In the genomic region with DNA sequence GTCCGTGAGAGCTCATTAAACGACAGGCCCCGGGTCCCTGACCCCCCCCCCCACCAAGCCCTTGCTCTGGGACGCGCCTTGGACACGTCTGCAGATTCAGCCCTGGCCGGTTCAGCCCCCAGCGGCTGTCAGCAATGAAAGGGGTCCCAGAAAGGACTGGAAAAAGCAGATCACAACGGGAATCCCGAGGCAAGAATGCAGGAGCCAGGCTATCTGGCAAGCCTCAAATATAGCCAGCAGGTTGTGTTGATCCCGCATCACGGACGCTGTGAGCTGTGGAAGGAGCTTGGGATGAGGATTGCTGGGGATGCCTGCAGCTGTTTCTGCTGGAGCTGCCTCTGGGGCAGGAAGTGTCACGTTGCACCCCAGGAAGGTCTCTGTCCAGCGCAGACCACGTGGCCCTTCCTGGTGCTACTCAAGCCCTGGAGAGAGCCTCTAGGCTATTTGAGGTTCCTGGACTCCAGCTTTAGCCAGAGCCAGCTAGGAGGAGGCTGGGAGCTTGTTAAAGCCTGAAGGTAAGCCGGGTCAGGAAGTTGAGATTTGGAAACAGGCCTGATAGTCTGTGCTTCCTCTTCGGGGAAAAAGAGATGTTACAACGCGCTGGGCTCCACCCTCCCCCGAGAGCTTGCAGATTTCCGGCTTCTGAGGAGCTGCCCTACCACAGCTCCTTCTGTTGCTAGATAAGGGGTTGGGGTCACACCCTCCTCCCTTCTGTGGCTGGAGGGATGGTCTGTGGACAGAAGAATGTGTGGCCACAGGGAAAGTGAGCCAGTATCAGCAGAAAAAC, we compare ENCODE assay signal across 2 cellular contexts.
TF ChIP-seq lines count a peak whose summit lies in the region.

No MANE protein-coding gene starts in this region.

TF ChIP-seq in WTC11, 78 proteins besides CTCF, POLR2A, EP300 and RAD21 (continued from another document and continues in another):
- TF ChIP-seq, protein P1, sequence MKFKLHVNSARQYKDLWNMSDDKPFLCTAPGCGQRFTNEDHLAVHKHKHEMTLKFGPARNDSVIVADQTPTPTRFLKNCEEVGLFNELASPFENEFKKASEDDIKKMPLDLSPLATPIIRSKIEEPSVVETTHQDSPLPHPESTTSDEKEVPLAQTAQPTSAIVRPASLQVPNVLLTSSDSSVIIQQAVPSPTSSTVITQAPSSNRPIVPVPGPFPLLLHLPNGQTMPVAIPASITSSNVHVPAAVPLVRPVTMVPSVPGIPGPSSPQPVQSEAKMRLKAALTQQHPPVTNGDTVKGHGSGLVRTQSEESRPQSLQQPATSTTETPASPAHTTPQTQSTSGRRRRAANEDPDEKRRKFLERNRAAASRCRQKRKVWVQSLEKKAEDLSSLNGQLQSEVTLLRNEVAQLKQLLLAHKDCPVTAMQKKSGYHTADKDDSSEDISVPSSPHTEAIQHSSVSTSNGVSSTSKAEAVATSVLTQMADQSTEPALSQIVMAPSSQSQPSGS (CRISPR knock-in tag; IDR thresholded peaks at IDR 0.05; ENCODE audit: borderline replicate concordance, low read depth): no peak
- no peak; the same call in 1 of the 2 replicates for TF ChIP-seq FOXK1 (CRISPR knock-in tag; IDR thresholded peaks at IDR 0.05)
- no peak for TF ChIP-seq GABPB1 (CRISPR knock-in tag; IDR thresholded peaks at IDR 0.05)
- no peak for TF ChIP-seq NFATC4 (CRISPR knock-in tag; IDR thresholded peaks at IDR 0.05)
- no peak for TF ChIP-seq NR2C2 (CRISPR knock-in tag; IDR thresholded peaks at IDR 0.05)
- TF ChIP-seq E2F5 (CRISPR knock-in tag; IDR thresholded peaks at IDR 0.05): no peak
- TF ChIP-seq, protein P2, sequence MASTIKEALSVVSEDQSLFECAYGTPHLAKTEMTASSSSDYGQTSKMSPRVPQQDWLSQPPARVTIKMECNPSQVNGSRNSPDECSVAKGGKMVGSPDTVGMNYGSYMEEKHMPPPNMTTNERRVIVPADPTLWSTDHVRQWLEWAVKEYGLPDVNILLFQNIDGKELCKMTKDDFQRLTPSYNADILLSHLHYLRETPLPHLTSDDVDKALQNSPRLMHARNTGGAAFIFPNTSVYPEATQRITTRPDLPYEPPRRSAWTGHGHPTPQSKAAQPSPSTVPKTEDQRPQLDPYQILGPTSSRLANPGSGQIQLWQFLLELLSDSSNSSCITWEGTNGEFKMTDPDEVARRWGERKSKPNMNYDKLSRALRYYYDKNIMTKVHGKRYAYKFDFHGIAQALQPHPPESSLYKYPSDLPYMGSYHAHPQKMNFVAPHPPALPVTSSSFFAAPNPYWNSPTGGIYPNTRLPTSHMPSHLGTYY (CRISPR knock-in tag; IDR thresholded peaks at IDR 0.05): no peak
- TF ChIP-seq RELA (CRISPR knock-in tag; IDR thresholded peaks at IDR 0.05; ENCODE audit: borderline replicate concordance): no peak
- TF ChIP-seq, protein P3, sequence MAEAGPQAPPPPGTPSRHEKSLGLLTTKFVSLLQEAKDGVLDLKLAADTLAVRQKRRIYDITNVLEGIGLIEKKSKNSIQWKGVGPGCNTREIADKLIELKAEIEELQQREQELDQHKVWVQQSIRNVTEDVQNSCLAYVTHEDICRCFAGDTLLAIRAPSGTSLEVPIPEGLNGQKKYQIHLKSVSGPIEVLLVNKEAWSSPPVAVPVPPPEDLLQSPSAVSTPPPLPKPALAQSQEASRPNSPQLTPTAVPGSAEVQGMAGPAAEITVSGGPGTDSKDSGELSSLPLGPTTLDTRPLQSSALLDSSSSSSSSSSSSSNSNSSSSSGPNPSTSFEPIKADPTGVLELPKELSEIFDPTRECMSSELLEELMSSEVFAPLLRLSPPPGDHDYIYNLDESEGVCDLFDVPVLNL (CRISPR knock-in tag; IDR thresholded peaks at IDR 0.05; ENCODE audit: borderline replicate concordance, low read depth): no peak
- peak; percentile 75 for TF ChIP-seq ZBTB21 (CRISPR knock-in tag; IDR thresholded peaks at IDR 0.05; ENCODE audit: borderline replicate concordance)
- TF ChIP-seq IRF2 (CRISPR knock-in tag; IDR thresholded peaks at IDR 0.05; ENCODE audit: borderline replicate concordance, low read depth): no peak
- TF ChIP-seq SOX15 (CRISPR knock-in tag; IDR thresholded peaks at IDR 0.05): no peak
- no peak for TF ChIP-seq JAZF1 (CRISPR knock-in tag; IDR thresholded peaks at IDR 0.05)
- TF ChIP-seq, protein P4, sequence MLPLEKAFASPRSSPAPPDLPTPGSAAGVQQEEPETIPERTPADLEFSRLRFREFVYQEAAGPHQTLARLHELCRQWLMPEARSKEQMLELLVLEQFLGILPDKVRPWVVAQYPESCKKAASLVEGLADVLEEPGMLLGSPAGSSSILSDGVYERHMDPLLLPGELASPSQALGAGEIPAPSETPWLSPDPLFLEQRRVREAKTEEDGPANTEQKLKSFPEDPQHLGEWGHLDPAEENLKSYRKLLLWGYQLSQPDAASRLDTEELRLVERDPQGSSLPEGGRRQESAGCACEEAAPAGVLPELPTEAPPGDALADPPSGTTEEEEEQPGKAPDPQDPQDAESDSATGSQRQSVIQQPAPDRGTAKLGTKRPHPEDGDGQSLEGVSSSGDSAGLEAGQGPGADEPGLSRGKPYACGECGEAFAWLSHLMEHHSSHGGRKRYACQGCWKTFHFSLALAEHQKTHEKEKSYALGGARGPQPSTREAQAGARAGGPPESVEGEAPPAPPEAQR (CRISPR knock-in tag; IDR thresholded peaks at IDR 0.05): no peak
- TF ChIP-seq FOXP1 (CRISPR knock-in tag; IDR thresholded peaks at IDR 0.05; ENCODE audit: borderline replicate concordance): 0 out of 2 replicates have a peak, but pooled peaks have one; percentile 67
- TF ChIP-seq EMX1 (CRISPR knock-in tag; IDR thresholded peaks at IDR 0.05): no peak
- TF ChIP-seq TP53 (CRISPR knock-in tag; IDR thresholded peaks at IDR 0.05): no peak; the same call in 1 of the 2 replicates
- no peak for TF ChIP-seq NR1H2 (CRISPR knock-in tag; IDR thresholded peaks at IDR 0.05)
- TF ChIP-seq TEAD4 (CRISPR knock-in tag; IDR thresholded peaks at IDR 0.05): no peak
- TF ChIP-seq MAX (CRISPR knock-in tag; IDR thresholded peaks at IDR 0.05): peak; percentile 97
- peak; percentile 66 for TF ChIP-seq TEAD1 (CRISPR knock-in tag; IDR thresholded peaks at IDR 0.05)
- no peak for TF ChIP-seq ZNF671 (CRISPR knock-in tag; IDR thresholded peaks at IDR 0.05)

TF ChIP-seq in endothelial cell of umbilical vein, 7 proteins besides CTCF, POLR2A, EP300 and RAD21 (continued from another document):
- TF ChIP-seq MAX (IDR thresholded peaks at IDR 0.05; ENCODE audit: insufficient read depth, insufficient read length) (peak; percentile 39), FOS (IDR thresholded peaks at IDR 0.05; ENCODE audit: borderline replicate concordance, insufficient read depth, low read length) (no peak), POLR2AphosphoS5 (IDR thresholded peaks at IDR 0.05; ENCODE audit: insufficient read depth, low read depth, low read length) (no peak)
